24 cellular contexts compared by ENCODE assay signal in genomic region chr17:78104540-78104941, GRCh38. TPM values are rescaled to one million over a fixed set of nuclear protein-coding genes. Genes with fewer than 3 reads are reported as not detected.
"Had no signal": no experiment of that assay in that cellular context is flagged by ENCODE, and none has a peak within 500 bp of the region (broad histone marks: within the 10 kb centered on the region; RNA-seq: fewer than 3 reads in every experiment).

No MANE protein-coding gene starts in this region.

- H3K4me2 ChIP-seq: neural progenitor cell had no signal

- H3K27ac ChIP-seq: colonic mucosa, neural progenitor cell, ovary, SJCRH30 had no signal

- ATAC-seq: naive thymus-derived CD4-positive, alpha-beta T cell; sciatic nerve; stimulated activated naive B cell treated with anti-CD40 and anti-IgM and Interleukin-4, amounts not matched to agents 10 μg/mL and 1 μg/mL and 100 μg/mL, for 72 hours had no signal

- H3K36me3 ChIP-seq: colonic mucosa, ovary had no signal

- H3K9ac ChIP-seq: neural progenitor cell had no signal

- H3K27me3 ChIP-seq: colonic mucosa, neural progenitor cell, ovary, SJCRH30 had no signal

- H3K4me1 ChIP-seq: colonic mucosa, neural progenitor cell had no signal

- H3K4me3 ChIP-seq: colonic mucosa, neural progenitor cell, ovary, SJCRH30 had no signal

- H3K9me3 ChIP-seq: colonic mucosa, ovary had no signal

- DNase-seq: activated CD4-positive, alpha-beta T cell treated with anti-CD3 and anti-CD28 coated beads for 1 hour; activated CD4-positive, alpha-beta T cell treated with anti-CD3 and anti-CD28 coated beads, Interleukin-2, amount 50 U/mL, for 4 hours; activated gamma-delta T cell; activated T-cell treated with anti-CD3 and anti-CD28 coated beads, Interleukin-2, amount 50 U/mL, for 72 hours; colonic mucosa; erythroblast; head of caudate nucleus; mesendoderm; naive thymus-derived CD4-positive, alpha-beta T cell; ovary; SJCRH30; stimulated activated CD4-positive, alpha-beta T cell treated with anti-CD3 and anti-CD28 coated beads, Interleukin-4, amount 100 ng/mL, for 4 hours; stimulated activated naive B cell treated with anti-CD40 and anti-IgM and Interleukin-4, amounts not matched to agents 10 μg/mL and 1 μg/mL and 100 μg/mL, for 72 hours; trophoblast cell had no signal

- FAIRE-seq: frontal cortex had no signal

- H2AFZ ChIP-seq: neural progenitor cell had no signal

RNA-seq across cellular contexts. Expression of gene C17orf99, which starts 41.6 kb away (rescaled TPM):
- total RNA-seq: activated CD8-positive, alpha-beta memory T cell treated with anti-CD3 and anti-CD28 coated beads for 36 hours; kidney epithelial cell; mucosa of gallbladder; pulmonary artery endothelial cell; SJCRH30; T-helper 1 cell treated with Interleukin-12 subunit alpha and Interleukin-12 subunit beta and Interleukin-4 antibody, amounts not matched to agents 30 ng/mL and 1 ng/mL, for 36 hours had no signal
- polyA plus RNA-seq: adipose tissue; liver; naive thymus-derived CD4-positive, alpha-beta T cell had no signal
